Comparison of ENCODE assay signal across 19 cellular contexts in genomic region chr14:61065671-61066070, GRCh38.
DNase-seq lines count a peak whose midpoint lies in the region; ATAC-seq and FAIRE-seq lines count a peak whose summit lies in the region.
"Had no signal": no experiment of that assay in that cellular context is flagged by ENCODE, and none has a peak within 500 bp of the region (broad histone marks: within the 10 kb centered on the region; RNA-seq: fewer than 3 reads in every experiment).

No MANE protein-coding gene starts in this region.

- intact Hi-C loops in Right ventricle myocardium superior (cut with DNase I), result no loop called here

- peak; percentile 16 to 69 for DNase-seq in NCI-H524 (lab: John Stamatoyannopoulos, UW)
- no peak for DNase-seq in NCI-H524 treated with DMSO at 0.1 percent for 48 hours (lab: John Stamatoyannopoulos, UW)
- DNase-seq in NCI-H187 treated with DMSO at 0.1 percent for 48 hours (lab: John Stamatoyannopoulos, UW), result peak; percentile 34
- DNase-seq in NCI-H748 (lab: John Stamatoyannopoulos, UW; ENCODE audit: unreplicated experiment), result peak; percentile 95
- no peak for DNase-seq in urothelium cell line (ENCODE audit: low spot score)
- DNase-seq in Right ventricle myocardium superior, result no peak
- no peak for DNase-seq in kidney tubule cell (ENCODE audit: low spot score)
- DNase-seq: activated CD4-positive, alpha-beta T cell treated with anti-CD3 and anti-CD28 coated beads, Interleukin-2, amount 50 U/mL, for 4 hours; activated naive CD4-positive, alpha-beta T cell treated with anti-CD3 and anti-CD28 coated beads, Interleukin-2, amount 10 ng/mL, durations not matched to agents 7 days and 5 days; aorta; effector CD8-positive, alpha-beta T cell; left cardiac atrium; SIG-M5; spleen had no signal

- no peak for ATAC-seq in Right ventricle myocardium superior (ENCODE audit: poor library complexity)
- ATAC-seq in HG03139 (IDR thresholded peaks at IDR 0.05; ENCODE audit: unreplicated experiment), result no peak
- ATAC-seq: A549, left cardiac atrium had no signal

- FAIRE-seq in urothelium cell line (lab: Jason Lieb, UNC), result peak; percentile 9
- FAIRE-seq: A549, D721Med, GM12891, H1 had no signal

Comparison
In these comparisons a context has a peak if more than half of its experiments do, and no peak if none do; other contexts are left out.
1. DNase-seq: peak in NCI-H524 (2 of 2), NCI-H187 treated with DMSO at 0.1 percent for 48 hours (single experiment) and NCI-H748 (single experiment); none in NCI-H524 treated with DMSO at 0.1 percent for 48 hours (single experiment), urothelium cell line (single experiment), Right ventricle myocardium superior (single experiment) and kidney tubule cell (single experiment).